In the genomic region with DNA sequence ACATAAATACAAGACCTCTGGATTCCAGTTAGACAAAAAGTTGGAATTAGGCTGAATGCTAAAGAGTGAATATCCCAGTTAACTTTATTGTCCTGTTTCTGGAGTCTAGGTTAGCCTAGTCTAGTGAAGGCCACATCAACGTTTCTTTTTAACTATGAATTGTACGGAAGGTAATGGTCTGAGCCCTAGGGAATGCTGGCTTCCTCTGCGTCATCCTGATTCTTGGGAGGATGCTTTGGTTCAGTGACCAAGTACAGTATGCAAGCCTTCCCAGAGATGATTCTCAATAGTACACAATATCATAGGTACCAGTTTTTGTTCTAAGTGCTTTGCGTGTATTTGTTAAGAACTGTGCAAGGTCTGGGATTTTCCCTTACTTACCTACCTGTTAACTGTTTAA, we compare ENCODE assay signal across 20 cellular contexts. TPM values are rescaled to one million over a fixed set of nuclear protein-coding genes. Genes with fewer than 3 reads are reported as not detected.
A peak's percentile ranks its signal among the peaks of the same experiment; 100 is the strongest.
DNase-seq lines count a peak whose midpoint lies in the region; FAIRE-seq and TF ChIP-seq lines count a peak whose summit lies in the region.
"Had no signal": no experiment of that assay in that cellular context is flagged by ENCODE, and none has a peak within 500 bp of the region (broad histone marks: within the 10 kb centered on the region; RNA-seq: fewer than 3 reads in every experiment).

No MANE protein-coding gene starts in this region.

- no peak overlapping the region for H3K27ac ChIP-seq in BLaER1
- H3K27ac ChIP-seq in astrocyte (ENCODE audit: low read depth, low read length) = no peak overlapping the region
- H3K27ac ChIP-seq: 22Rv1, A549, C4-2B had no signal

- H3K27me3 ChIP-seq in BLaER1 (peaks cover 66% of the 10 kb centered on the region), astrocyte (ENCODE audit: insufficient read depth, low read length) (no peaks in the 10 kb centered on the region)

- H3K27ac Mint-ChIP-seq in astrocyte (ENCODE audit: unreplicated experiment) (no peak overlapping the region), type B pancreatic cell (no peak overlapping the region)
- H3K27ac Mint-ChIP-seq: B cell; CD4-positive, alpha-beta T cell; CD8-positive, alpha-beta T cell had no signal

- TF ChIP-seq CTCF in astrocyte (IDR thresholded peaks at IDR 0.05; ENCODE audit: insufficient read depth, low read depth, low read length) = no peak
- no peak for TF ChIP-seq CTCF in type B pancreatic cell (conservative IDR thresholded peaks at IDR 0.05)

- H3K9me3 ChIP-seq in BLaER1 (no peaks in the 10 kb centered on the region), astrocyte (ENCODE audit: insufficient read depth, low read depth, low read length) (no peaks in the 10 kb centered on the region)
- H3K9me3 ChIP-seq: A549, Caco-2 had no signal

- H3K36me3 ChIP-seq in BLaER1 (no peaks in the 10 kb centered on the region), astrocyte (ENCODE audit: insufficient read depth, low read length) (no peaks in the 10 kb centered on the region)

- no peaks in the 10 kb centered on the region for H3K79me2 ChIP-seq in astrocyte (ENCODE audit: insufficient read depth, low read length)

- H3K4me1 ChIP-seq in BLaER1 (peaks cover 12% of the 10 kb centered on the region), astrocyte (ENCODE audit: insufficient read depth, low read length) (no peaks in the 10 kb centered on the region)
- H3K4me1 ChIP-seq: A549, Caco-2 had no signal

- H3K4me3 ChIP-seq in BLaER1 = no peak overlapping the region
- H3K4me3 ChIP-seq in astrocyte (ENCODE audit: insufficient read depth, low read depth, low read length) = no peak overlapping the region
- H3K4me3 ChIP-seq: A549 had no signal

- no peak overlapping the region for H3K4me3 Mint-ChIP-seq in astrocyte (ENCODE audit: unreplicated experiment)
- no peak overlapping the region for H3K4me3 Mint-ChIP-seq in type B pancreatic cell
- H3K4me3 Mint-ChIP-seq: B cell; CD4-positive, alpha-beta T cell; CD8-positive, alpha-beta T cell had no signal

- H3K9me3 Mint-ChIP-seq in astrocyte (ENCODE audit: unreplicated experiment) (no peaks in the 10 kb centered on the region), type B pancreatic cell (no peaks in the 10 kb centered on the region)
- H3K9me3 Mint-ChIP-seq: CD4-positive, alpha-beta T cell; CD8-positive, alpha-beta T cell had no signal

- no peak for DNase-seq in astrocyte (ENCODE audit: low read depth)
- peak; percentile 33 for DNase-seq in kidney glomerular epithelial cell (lab: John Stamatoyannopoulos, UW)
- DNase-seq in type B pancreatic cell (ENCODE audit: extremely low spot score, unreplicated experiment) = no peak
- no peak for DNase-seq in NCI-H345 treated with DMSO at 0.1 percent for 48 hours (lab: John Stamatoyannopoulos, UW; ENCODE audit: unreplicated experiment)
- DNase-seq: AML-193; Caco-2; Calu3; CD4-positive, alpha-beta T cell; CD8-positive, alpha-beta T cell; DMS79 treated with DMSO at 0.1 percent for 48 hours; GF-D8 had no signal

- H3K36me3 Mint-ChIP-seq in astrocyte (ENCODE audit: low read depth, unreplicated experiment) (no peaks in the 10 kb centered on the region), type B pancreatic cell (peaks cover 23% of the 10 kb centered on the region)

- H3K4me1 Mint-ChIP-seq in astrocyte (ENCODE audit: low read depth, unreplicated experiment) = no peaks in the 10 kb centered on the region
- H3K4me1 Mint-ChIP-seq in type B pancreatic cell (ENCODE audit: unreplicated experiment) = no peaks in the 10 kb centered on the region

- H2AFZ ChIP-seq in astrocyte (ENCODE audit: low read depth, low read length) = no peak overlapping the region

- no peaks in the 10 kb centered on the region for H3K27me3 Mint-ChIP-seq in astrocyte (ENCODE audit: low read depth, unreplicated experiment)
- H3K27me3 Mint-ChIP-seq in type B pancreatic cell = no peaks in the 10 kb centered on the region
- H3K27me3 Mint-ChIP-seq: B cell; CD4-positive, alpha-beta T cell had no signal

- peak; percentile 20 for FAIRE-seq in astrocyte (lab: Jason Lieb, UNC)
- FAIRE-seq: A549, D721Med, G401.6, GM12891, GM19239 had no signal

- no peak overlapping the region for H3K9ac ChIP-seq in BLaER1
- H3K9ac ChIP-seq in astrocyte (ENCODE audit: low read length) = no peak overlapping the region

- H3K4me2 ChIP-seq in BLaER1 (peak overlapping the region; percentile 49), astrocyte (ENCODE audit: low read length) (no peak overlapping the region)
- H3K4me2 ChIP-seq: A549 had no signal

- H4K20me1 ChIP-seq in BLaER1 (peaks cover 18% of the 10 kb centered on the region; the same call in 1 of the 2 replicates), astrocyte (ENCODE audit: insufficient read depth, low read length) (no peaks in the 10 kb centered on the region)

RNA-seq across cellular contexts. Expression of a gene that starts 11.8 kb away (rescaled TPM):
- 9.0 and 9.8 TPM in 2 replicates for total RNA-seq in astrocyte
- total RNA-seq in type B pancreatic cell (ENCODE audit: low replicate concordance) = 17.7 and 18.9 TPM in 2 replicates
